ENCODE assay signal across 16 cellular contexts in genomic region chr9:36738318-36738975, GRCh38.
DNase-seq lines count a peak whose midpoint lies in the region; ATAC-seq and TF ChIP-seq lines count a peak whose summit lies in the region.
"Had no signal": no experiment of that assay in that cellular context is flagged by ENCODE, and none has a peak within 500 bp of the region (broad histone marks: within the 10 kb centered on the region; RNA-seq: fewer than 3 reads in every experiment).

No MANE protein-coding gene starts in this region.

- no peaks in the 10 kb centered on the region for H3K36me3 Mint-ChIP-seq in WTC11

- ATAC-seq in WTC11 = no peak
- ATAC-seq in HG03280 (IDR thresholded peaks at IDR 0.05; ENCODE audit: unreplicated experiment) = no peak
- no peak for ATAC-seq in GM19455 (IDR thresholded peaks at IDR 0.05; ENCODE audit: unreplicated experiment)
- ATAC-seq: effector memory CD8-positive, alpha-beta T cell; heart right ventricle; left lobe of liver had no signal

- no peak for DNase-seq in AG04450 (ENCODE audit: low read depth, low spot score)
- peak; percentile 21 for DNase-seq in HCEC 1CT
- no peak for DNase-seq in WTC11 (ENCODE audit: low spot score)
- DNase-seq in globus pallidus (ENCODE audit: low spot score) = peak; percentile 12
- no peak for DNase-seq in retina
- no peak for DNase-seq in GF-D8 (lab: John Stamatoyannopoulos, UW)
- DNase-seq: DND-41; effector memory CD8-positive, alpha-beta T cell; heart right ventricle; NCI-H2081 treated with DMSO at 0.1 percent for 48 hours; NK-92 treated with Interleukin-12 subunit alpha and Interleukin-12 subunit beta, amount 100 ng/mL, for 24 hours; stimulated activated CD4-positive, alpha-beta T cell treated with anti-CD3 and anti-CD28 coated beads, Interleukin-15, amount 100 ng/mL, for 24 hours; thyroid gland had no signal

- CTCF ChIA-PET in AG04450 (lab: Charles Lee) (interaction anchor here (1.2 kb wide), 1 partner anchor 10 kb away, joined by 5 read pairs; no protein-coding TSS in a partner anchor), WTC11 (lab: Charles Lee) (interaction anchor here (1.6 to 1.7 kb wide), 2 partner anchors 10 to 24 kb away, joined by 6 to 11 read pairs; no protein-coding TSS in a partner anchor)

- no peak overlapping the region for H3K4me3 ChIP-seq in AG04450 (ENCODE audit: low read depth, low read length)
- H3K4me3 ChIP-seq: heart right ventricle, thyroid gland had no signal

- H3K27me3 Mint-ChIP-seq in WTC11 (ENCODE audit: low read depth) = peaks cover 6% of the 10 kb centered on the region

- H3K27me3 ChIP-seq in AG04450 (ENCODE audit: control insufficient read depth, insufficient read depth, low read length) = peaks cover 15% of the 10 kb centered on the region

- TF ChIP-seq CTCF in AG04450 (IDR thresholded peaks at IDR 0.05; ENCODE audit: low read depth, low read length) = no peak
- TF ChIP-seq CTCF in WTC11 (IDR thresholded peaks at IDR 0.05) = no peak

- no peaks in the 10 kb centered on the region for H3K9me3 ChIP-seq in AG04450 (ENCODE audit: control insufficient read depth, insufficient read depth, low read length)
- H3K9me3 ChIP-seq: heart right ventricle, thyroid gland had no signal

- peaks cover 18% of the 10 kb centered on the region for H3K4me1 Mint-ChIP-seq in WTC11

- no peak overlapping the region for H3K27ac Mint-ChIP-seq in WTC11
- H3K27ac Mint-ChIP-seq: effector memory CD8-positive, alpha-beta T cell had no signal

- POLR2A ChIA-PET in AG04450 (lab: Yijun Ruan, JAX) = no interaction called here
- POLR2A ChIA-PET in WTC11 (lab: Charles Lee) = no interaction called here

- H3K27ac ChIP-seq in AG04450 (ENCODE audit: low read depth, low read length) = peak overlapping the region; percentile 11
- H3K27ac ChIP-seq: heart right ventricle, thyroid gland had no signal

- H3K4me3 Mint-ChIP-seq in WTC11 = peak overlapping the region; percentile 47
- H3K4me3 Mint-ChIP-seq: effector memory CD8-positive, alpha-beta T cell had no signal

- no peaks in the 10 kb centered on the region for H3K9me3 Mint-ChIP-seq in WTC11
- H3K9me3 Mint-ChIP-seq: effector memory CD8-positive, alpha-beta T cell had no signal

TF ChIP-seq in WTC11, 78 proteins besides CTCF, POLR2A, EP300 and RAD21:
- TF ChIP-seq NR3C1 (CRISPR knock-in tag; conservative IDR thresholded peaks at IDR 0.05; ENCODE audit: low read depth) (no peak), E2F5 (CRISPR knock-in tag; IDR thresholded peaks at IDR 0.05) (no peak), ZNF423 (CRISPR knock-in tag; IDR thresholded peaks at IDR 0.05) (no peak), MXD4 (CRISPR knock-in tag; IDR thresholded peaks at IDR 0.05; ENCODE audit: borderline replicate concordance) (no peak), E2F1 (CRISPR knock-in tag; IDR thresholded peaks at IDR 0.05) (no peak), ATF2 (CRISPR knock-in tag; IDR thresholded peaks at IDR 0.05; ENCODE audit: borderline replicate concordance, low read depth) (no peak), GRHL2 (CRISPR knock-in tag; IDR thresholded peaks at IDR 0.05; ENCODE audit: insufficient replicate concordance, severe bottlenecking) (no peak), ZNF138 (CRISPR knock-in tag; conservative IDR thresholded peaks at IDR 0.05) (no peak), ATF1 (CRISPR knock-in tag; IDR thresholded peaks at IDR 0.05) (no peak)

Comparison
In these comparisons a context has a peak if more than half of its experiments do, and no peak if none do; other contexts are left out.
1. DNase-seq: peak in HCEC 1CT (single experiment) and globus pallidus (single experiment); none in AG04450 (single experiment), WTC11 (single experiment), retina (single experiment) and GF-D8 (single experiment).